Comparison of ENCODE assay signal across 29 cellular contexts in genomic region chr9:38003946-38004808, GRCh38.
DNase-seq lines count a peak whose midpoint lies in the region; ATAC-seq and TF ChIP-seq lines count a peak whose summit lies in the region.
"Had no signal": no experiment of that assay in that cellular context is flagged by ENCODE, and none has a peak within 500 bp of the region (broad histone marks: within the 10 kb centered on the region; RNA-seq: fewer than 3 reads in every experiment).

No MANE protein-coding gene starts in this region.

- H3K36me3 Mint-ChIP-seq in effector memory CD8-positive, alpha-beta T cell (ENCODE audit: insufficient read depth) = no peaks in the 10 kb centered on the region
- H3K36me3 Mint-ChIP-seq: activated naive CD4-positive, alpha-beta T cell treated with anti-CD3 and anti-CD28 coated beads, Interleukin-2, amount 50 U/mL, for 24 hours had no signal

- H3K4me1 Mint-ChIP-seq in effector memory CD8-positive, alpha-beta T cell (ENCODE audit: low read depth in 2 of 2) = peaks cover 21 to 40% of the 10 kb centered on the region in 2 donors

- intact Hi-C loops in Panc1 (cut with micrococcal nuclease; ENCODE audit: unreplicated experiment) = no loop called here

- peak in 2 of 3 experiments; percentile 17 to 59 for DNase-seq in NCI-H1417 (lab: John Stamatoyannopoulos, UW)
- no peak for DNase-seq in NCI-H1417 treated with DMSO at 0.1 percent for 48 hours (lab: John Stamatoyannopoulos, UW)
- DNase-seq in Panc1 (ENCODE audit: low read depth, low spot score) = no peak
- DNase-seq in effector memory CD8-positive, alpha-beta T cell = no peak
- DNase-seq in substantia nigra (lab: John Stamatoyannopoulos, UW) = peak in 2 of 49 donors; percentile 41 to 52
- DNase-seq in NCI-H526 treated with DMSO at 0.1 percent for 48 hours (lab: John Stamatoyannopoulos, UW) = no peak
- no peak for DNase-seq in DMS114 treated with DMSO at 0.1 percent for 48 hours (lab: John Stamatoyannopoulos, UW; ENCODE audit: unreplicated experiment)
- DNase-seq: activated CD4-positive, CD25-positive, alpha-beta regulatory T cell treated with anti-CD3 and anti-CD28 coated beads, Interleukin-2, amount 50 U/mL, for 72 hours; AML-193; CD4-positive, alpha-beta T cell; EL; left ventricle myocardium inferior; midbrain; naive thymus-derived CD4-positive, alpha-beta T cell; NCI-H1048; NCI-H1930; NCI-H226; NCI-H774; ovary; SK-N-SH; stimulated activated CD4-positive, alpha-beta T cell treated with anti-CD3 and anti-CD28 coated beads, Interleukin-2, amount 100 ng/mL, for 24 hours; T-helper 17 cell had no signal

- peaks cover 59% of the 10 kb centered on the region for H3K4me1 ChIP-seq in Panc1 (ENCODE audit: control insufficient read depth, insufficient read depth, low read length)

- CTCF ChIA-PET in Panc1 (lab: Charles Lee) = no interaction called here

- no TSS peak for BruUV-seq in Panc1 (replicated peaks; lab: Mats Ljungman, UMichigan)

- in situ Hi-C loops in Panc1 (cut with HindIII; ENCODE audit: low pct_unique_long_range_greater_than_20kb, low sequenced_read_pairs) = no loop called here

- H3K27ac ChIP-seq in Panc1 (ENCODE audit: low read length) = peak overlapping the region; percentile 34
- H3K27ac ChIP-seq in substantia nigra (ENCODE audit: low read depth, low read length, poor library complexity, severe bottlenecking) = peak overlapping the region; percentile 60
- H3K27ac ChIP-seq: cardiac muscle cell, left ventricle myocardium inferior, ovary had no signal

- H3K36me3 ChIP-seq in Panc1 (ENCODE audit: control insufficient read depth, insufficient read depth, low read length) = no peaks in the 10 kb centered on the region; the same call in none of the 2 replicates
- H3K36me3 ChIP-seq: cardiac muscle cell, left ventricle myocardium inferior, ovary had no signal

- H3K27me3 ChIP-seq in Panc1 (ENCODE audit: control insufficient read depth, insufficient read depth, low read length) = no peaks in the 10 kb centered on the region
- H3K27me3 ChIP-seq: cardiac muscle cell, ovary had no signal

- no peaks in the 10 kb centered on the region for H3K27me3 Mint-ChIP-seq in effector memory CD8-positive, alpha-beta T cell
- H3K27me3 Mint-ChIP-seq: activated CD8-positive, alpha-beta T cell treated with anti-CD3 and anti-CD28 coated beads for 36 hours; activated naive CD4-positive, alpha-beta T cell treated with anti-CD3 and anti-CD28 coated beads, Interleukin-2, amount 50 U/mL, for 24 hours; CD4-positive, alpha-beta T cell; naive thymus-derived CD4-positive, alpha-beta T cell; T-helper 17 cell had no signal

- TF ChIP-seq CTCF in Panc1 (IDR thresholded peaks at IDR 0.05) = no peak

- peak overlapping the region; percentile 77 to 81 for H3K27ac Mint-ChIP-seq in effector memory CD8-positive, alpha-beta T cell
- H3K27ac Mint-ChIP-seq: activated CD8-positive, alpha-beta T cell treated with anti-CD3 and anti-CD28 coated beads for 36 hours; activated naive CD4-positive, alpha-beta T cell treated with anti-CD3 and anti-CD28 coated beads, Interleukin-2, amount 50 U/mL, for 24 hours; CD4-positive, alpha-beta T cell; GM23338; T-helper 17 cell had no signal

- H3K9me3 ChIP-seq in Panc1 (ENCODE audit: control insufficient read depth, insufficient read depth, low read depth, low read length) = no peaks in the 10 kb centered on the region
- H3K9me3 ChIP-seq: left ventricle myocardium inferior, ovary, SK-N-SH had no signal

- H3K4me3 ChIP-seq in Panc1 (ENCODE audit: low read depth in 2 of 2, low read length in 2 of 2) = no peak overlapping the region
- H3K4me3 ChIP-seq: cardiac muscle cell, GM23338, left ventricle myocardium inferior, ovary, smooth muscle cell had no signal

- H3K9me3 Mint-ChIP-seq in effector memory CD8-positive, alpha-beta T cell = no peaks in the 10 kb centered on the region
- H3K9me3 Mint-ChIP-seq: activated CD8-positive, alpha-beta T cell treated with anti-CD3 and anti-CD28 coated beads for 36 hours; activated naive CD4-positive, alpha-beta T cell treated with anti-CD3 and anti-CD28 coated beads, Interleukin-2, amount 50 U/mL, for 24 hours; activated T-helper 2 cell treated with anti-CD3 and anti-CD28 coated beads, Interferon-gamma antibody, Interleukin-2, Interleukin-4, amounts not matched to agents 10 μg/mL and 5 μg/mL and 100 μg/mL, durations not matched to agents 14 hours and 24 hours and 36 hours; CD4-positive, alpha-beta T cell; GM23338; naive thymus-derived CD4-positive, alpha-beta T cell had no signal

- no peak overlapping the region for H3K4me3 Mint-ChIP-seq in effector memory CD8-positive, alpha-beta T cell
- H3K4me3 Mint-ChIP-seq: activated CD8-positive, alpha-beta T cell treated with anti-CD3 and anti-CD28 coated beads for 36 hours; activated naive CD4-positive, alpha-beta T cell treated with anti-CD3 and anti-CD28 coated beads, Interleukin-2, amount 50 U/mL, for 24 hours; CD4-positive, alpha-beta T cell; GM23338 had no signal

- ATAC-seq in Panc1 (no peak), HG03039 (IDR thresholded peaks at IDR 0.05; ENCODE audit: unreplicated experiment) (no peak)
- ATAC-seq in effector memory CD8-positive, alpha-beta T cell (replicated peaks) = no peak
- ATAC-seq: GM23338, T-helper 17 cell had no signal

- POLR2A ChIA-PET in Panc1 (lab: Charles Lee) = no interaction called here

Comparison
In these comparisons a context has a peak if more than half of its experiments do, and no peak if none do; other contexts are left out.
1. DNase-seq: peak in NCI-H1417 (2 of 3); none in NCI-H1417 treated with DMSO at 0.1 percent for 48 hours (single experiment), Panc1 (single experiment), effector memory CD8-positive, alpha-beta T cell (0 of 3), NCI-H526 treated with DMSO at 0.1 percent for 48 hours (single experiment) and DMS114 treated with DMSO at 0.1 percent for 48 hours (single experiment).